Comparison of ENCODE assay signal across 9 cellular contexts in genomic region chr21:37380349-37381323, GRCh38. TPM values are rescaled to one million over a fixed set of nuclear protein-coding genes. Genes with fewer than 3 reads are reported as not detected.
A peak's percentile ranks its signal among the peaks of the same experiment; 100 is the strongest.
DNase-seq lines count a peak whose midpoint lies in the region; ATAC-seq and TF ChIP-seq lines count a peak whose summit lies in the region.
"Had no signal": no experiment of that assay in that cellular context is flagged by ENCODE, and none has a peak within 500 bp of the region (broad histone marks: within the 10 kb centered on the region; RNA-seq: fewer than 3 reads in every experiment).

No MANE protein-coding gene starts in this region.

- intact Hi-C loops in heart left ventricle (cut with DNase I): no loop called here

- H3K4me1 ChIP-seq in heart left ventricle: peaks cover 2 to 95% (median 74%) of the 10 kb centered on the region in 12 donors
- peaks cover 16% of the 10 kb centered on the region for H3K4me1 ChIP-seq in rectal smooth muscle tissue (ENCODE audit: control insufficient read depth, insufficient read depth, low read length)

- H3K9me3 ChIP-seq in heart left ventricle: peaks cover 0 to 12% (median 0%) of the 10 kb centered on the region in 12 donors

- in situ Hi-C loops in KBM-7 (cut with MboI; ENCODE audit: low pct_unique_long_range_greater_than_20kb, low sequenced_read_pairs): no loop called here

- H3K9ac ChIP-seq in rectal smooth muscle tissue (ENCODE audit: low read length): no peak overlapping the region

- ATAC-seq in heart left ventricle (peak in 3 of 4 donors; percentile 61 to 64 (median 63)), GM19397 (IDR thresholded peaks at IDR 0.05; ENCODE audit: unreplicated experiment) (no peak)

- no peak for TF ChIP-seq POLR2A in heart left ventricle (IDR thresholded peaks at IDR 0.05)

- H3K27ac ChIP-seq in heart left ventricle (peak overlapping the region in 5 of 12 donors; percentile 10 to 48 (median 27)), rectal smooth muscle tissue (ENCODE audit: low read depth, low read length) (peak overlapping the region; percentile 28)

- peak; percentile 59 for DNase-seq in NCI-H82 (lab: John Stamatoyannopoulos, UW)
- no peak for DNase-seq in NCI-H82 treated with DMSO at 0.1 percent for 48 hours (lab: John Stamatoyannopoulos, UW; ENCODE audit: unreplicated experiment)
- DNase-seq in OCI-M1 (lab: John Stamatoyannopoulos, UW): peak; percentile 37
- peak in 2 of 5 donors; percentile 34 to 48 for DNase-seq in heart left ventricle
- no peak for DNase-seq in NAMALWA (ENCODE audit: low spot score)
- no peak for DNase-seq in KBM-7
- DNase-seq: activated CD4-positive, CD25-positive, alpha-beta regulatory T cell treated with anti-CD3 and anti-CD28 coated beads, Interleukin-2, amount 50 U/mL, for 72 hours had no signal

- TF ChIP-seq CTCF in heart left ventricle (IDR thresholded peaks at IDR 0.05): no peak

- H3K27me3 ChIP-seq in heart left ventricle (no peaks in the 10 kb centered on the region), rectal smooth muscle tissue (ENCODE audit: control insufficient read depth, insufficient read depth, low read length) (no peaks in the 10 kb centered on the region)

- H3K36me3 ChIP-seq in heart left ventricle: no peaks in the 10 kb centered on the region
- H3K36me3 ChIP-seq in rectal smooth muscle tissue (ENCODE audit: control insufficient read depth, insufficient read depth, low read length): no peaks in the 10 kb centered on the region

- H3K4me3 ChIP-seq in heart left ventricle (no peak overlapping the region), rectal smooth muscle tissue (ENCODE audit: low read length) (no peak overlapping the region)

- WGBS in heart left ventricle, 4 donors: 33 to 43% (median 42%) methylated on average over 8 of the region's 8 CpGs

RNA-seq across cellular contexts. Expression of gene DYRK1A, which starts 14.1 kb away (rescaled TPM):
- 10 to 100 TPM; 59.3 to 96.6 (median 72.1) TPM for total RNA-seq in heart left ventricle
- 10 to 100 TPM; 24.5 to 35.9 TPM for polyA plus RNA-seq in heart left ventricle

Comparison
In these comparisons a context has a peak if more than half of its experiments do, and no peak if none do; other contexts are left out.
1. DNase-seq: peak in NCI-H82 (single experiment) and OCI-M1 (single experiment); none in NCI-H82 treated with DMSO at 0.1 percent for 48 hours (single experiment), NAMALWA (single experiment) and KBM-7 (single experiment).